In the genomic region with DNA sequence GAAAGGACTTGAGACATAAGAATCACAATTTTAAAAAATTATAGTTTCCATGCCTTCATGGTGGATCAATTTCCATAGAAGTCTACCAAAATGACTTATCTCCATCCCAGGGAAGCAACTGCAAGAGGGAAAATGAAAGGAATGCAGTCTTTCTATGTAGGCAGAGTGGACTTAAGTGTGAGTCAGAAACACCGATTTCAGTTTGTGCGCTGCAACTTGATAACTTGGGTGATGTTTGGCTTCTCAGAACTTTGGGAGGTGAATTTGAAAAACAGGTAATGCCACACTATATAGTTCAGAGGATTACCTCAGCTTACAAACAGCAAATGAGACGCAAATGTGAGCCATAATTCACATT, we compare ENCODE assay signal across 8 cellular contexts. TPM values are rescaled to one million over a fixed set of nuclear protein-coding genes. Genes with fewer than 3 reads are reported as not detected.
DNase-seq lines count a peak whose midpoint lies in the region; ATAC-seq, FAIRE-seq and TF ChIP-seq lines count a peak whose summit lies in the region.

No MANE protein-coding gene starts in this region.

- intact Hi-C loops in activated CD4-positive, alpha-beta T cell treated with anti-CD3 and anti-CD28 coated beads, Interleukin-2, amount 10 ng/mL, durations not matched to agents 24 days and 14 days (cut with micrococcal nuclease): loop anchor here (5.0 kb wide), 1 partner anchor 101 kb away; no protein-coding TSS in a partner anchor
- intact Hi-C loops in kidney (cut with DNase I) (no loop called here), tibial artery (cut with DNase I; ENCODE audit: low total_unique reads) (loop anchor here (1.0 kb wide), 1 partner anchor 88 kb away; the partner anchor contains the start of gene CEP120)

- H3K4me3 ChIP-seq in adipocyte (ENCODE audit: low read length) (peak overlapping the region; percentile 86), kidney (ENCODE audit: low read length in 2 of 2) (peak overlapping the region; percentile 79 to 89), tibial artery (peak overlapping the region; percentile 65 to 80)

- POLR2A ChIA-PET in GM10248 (lab: Yijun Ruan, JAX): interaction anchor here (0.7 to 1.0 kb wide), 2 partner anchors 95 to 1140 kb away, joined by 3 to 4 read pairs; no protein-coding TSS in a partner anchor

- H3K36me3 Mint-ChIP-seq in activated CD4-positive, alpha-beta T cell treated with anti-CD3 and anti-CD28 coated beads, Interleukin-2, amount 10 ng/mL, durations not matched to agents 24 days and 14 days (ENCODE audit: low read depth): peaks cover 9% of the 10 kb centered on the region

- CTCF ChIA-PET in GM10248 (lab: Yijun Ruan, JAX): interaction anchor here (0.7 to 2.2 kb wide), 3 partner anchors 11 to 92 kb away, joined by 3 to 5 read pairs (median 4); partner anchors contain the start of gene CEP120

- no peak for ATAC-seq in GM21515 (IDR thresholded peaks at IDR 0.05; ENCODE audit: unreplicated experiment)

- H3K36me3 ChIP-seq in adipocyte (ENCODE audit: control insufficient read depth, insufficient read depth, low read length, severe bottlenecking): no peaks in the 10 kb centered on the region
- H3K36me3 ChIP-seq in kidney (ENCODE audit: control insufficient read depth in 1 of 2, insufficient read depth in 2 of 2, low read length in 2 of 2): no peaks in the 10 kb centered on the region
- no peaks in the 10 kb centered on the region for H3K36me3 ChIP-seq in tibial artery

- no peaks in the 10 kb centered on the region for H3K27me3 ChIP-seq in adipocyte (replicated peaks; ENCODE audit: control insufficient read depth, insufficient read depth, low read length)
- no peaks in the 10 kb centered on the region for H3K27me3 ChIP-seq in tibial artery

- peak overlapping the region; percentile 99 for H3K27ac Mint-ChIP-seq in activated CD4-positive, alpha-beta T cell treated with anti-CD3 and anti-CD28 coated beads, Interleukin-2, amount 10 ng/mL, durations not matched to agents 24 days and 14 days

- peaks cover 13% of the 10 kb centered on the region for H3K27me3 Mint-ChIP-seq in activated CD4-positive, alpha-beta T cell treated with anti-CD3 and anti-CD28 coated beads, Interleukin-2, amount 10 ng/mL, durations not matched to agents 24 days and 14 days

- H3K9me3 ChIP-seq in adipocyte (ENCODE audit: control insufficient read depth, low read length) (no peaks in the 10 kb centered on the region), kidney (ENCODE audit: control insufficient read depth in 1 of 2, low read length in 2 of 2) (no peaks in the 10 kb centered on the region), tibial artery (no peaks in the 10 kb centered on the region)

- FAIRE-seq in kidney (lab: Jason Lieb, UNC): no peak

- no peak for TF ChIP-seq CTCF in kidney (IDR thresholded peaks at IDR 0.05; ENCODE audit: borderline replicate concordance, extremely low read depth, insufficient read depth)
- no peak for TF ChIP-seq CTCF in tibial artery (IDR thresholded peaks at IDR 0.05)
- no peak for TF ChIP-seq CTCF in GM10248 (IDR thresholded peaks at IDR 0.05; ENCODE audit: control extremely low read depth, extremely low read depth, low read depth, missing control alignments)

- peak; percentile 54 for DNase-seq in activated CD4-positive, alpha-beta T cell treated with anti-CD3 and anti-CD28 coated beads, Interleukin-2, amount 10 ng/mL, durations not matched to agents 24 days and 14 days
- DNase-seq in activated CD4-positive, alpha-beta T cell treated with anti-CD3 and anti-CD28 coated beads, Interleukin-2, amount 50 U/mL, for 1 hour: no peak
- DNase-seq in adipocyte (ENCODE audit: low read depth): peak; percentile 69
- no peak for DNase-seq in kidney
- no peak for DNase-seq in tibial artery
- no peak for DNase-seq in nucleus accumbens (lab: John Stamatoyannopoulos, UW)
- DNase-seq in GM10248 (ENCODE audit: extremely low spot score): no peak

- peak overlapping the region; percentile 91 for H3K9ac ChIP-seq in adipocyte (ENCODE audit: low read length)
- H3K9ac ChIP-seq in kidney (ENCODE audit: low read length in 2 of 2): peak overlapping the region; percentile 50 to 89

- H3K4me1 ChIP-seq in adipocyte (ENCODE audit: control insufficient read depth, insufficient read depth, low read length) (peaks cover 50% of the 10 kb centered on the region), kidney (ENCODE audit: control insufficient read depth in 1 of 2, insufficient read depth in 1 of 2, low read depth in 1 of 2, low read length in 2 of 2) (peaks cover 2 to 3% of the 10 kb centered on the region in 2 donors), tibial artery (peaks cover 0 to 11% (median 4%) of the 10 kb centered on the region in 4 donors)

- H3K9me3 Mint-ChIP-seq in activated CD4-positive, alpha-beta T cell treated with anti-CD3 and anti-CD28 coated beads, Interleukin-2, amount 10 ng/mL, durations not matched to agents 24 days and 14 days: no peaks in the 10 kb centered on the region

- H3K4me3 Mint-ChIP-seq in activated CD4-positive, alpha-beta T cell treated with anti-CD3 and anti-CD28 coated beads, Interleukin-2, amount 10 ng/mL, durations not matched to agents 24 days and 14 days: peak overlapping the region; percentile 90

- H3K4me1 Mint-ChIP-seq in activated CD4-positive, alpha-beta T cell treated with anti-CD3 and anti-CD28 coated beads, Interleukin-2, amount 10 ng/mL, durations not matched to agents 24 days and 14 days: peaks cover 33% of the 10 kb centered on the region

- peak overlapping the region in 1 of 2 donors; percentile 59 for H3K27ac ChIP-seq in kidney (ENCODE audit: low read depth in 2 of 2, low read length in 2 of 2)
- H3K27ac ChIP-seq in tibial artery: peak overlapping the region; percentile 85 to 86

RNA-seq across cellular contexts. Expression of gene CSNK1G3, which starts 0.7 kb away (rescaled TPM):
- total RNA-seq in activated CD4-positive, alpha-beta T cell treated with anti-CD3 and anti-CD28 coated beads, Interleukin-2, amount 10 ng/mL, durations not matched to agents 24 days and 14 days: 36.6 and 40.0 TPM in 2 replicates
- 39.1 TPM for total RNA-seq in kidney
- 8.1 TPM for polyA plus RNA-seq in kidney (ENCODE audit: insufficient read depth, low read depth, low replicate concordance)

Comparison
In these comparisons a context has a peak if more than half of its experiments do, and no peak if none do; other contexts are left out.
1. DNase-seq: peak in activated CD4-positive, alpha-beta T cell treated with anti-CD3 and anti-CD28 coated beads, Interleukin-2, amount 10 ng/mL, durations not matched to agents 24 days and 14 days (single experiment) and adipocyte (single experiment); none in activated CD4-positive, alpha-beta T cell treated with anti-CD3 and anti-CD28 coated beads, Interleukin-2, amount 50 U/mL, for 1 hour (single experiment), kidney (single experiment), tibial artery (0 of 2), nucleus accumbens (0 of 56) and GM10248 (single experiment).
2. Peak in every context shown above with its lines, with median percentiles within 50 percentile points of each other: H3K4me3 ChIP-seq.